Comparison of ENCODE assay signal across 8 cellular contexts in the genomic region with DNA sequence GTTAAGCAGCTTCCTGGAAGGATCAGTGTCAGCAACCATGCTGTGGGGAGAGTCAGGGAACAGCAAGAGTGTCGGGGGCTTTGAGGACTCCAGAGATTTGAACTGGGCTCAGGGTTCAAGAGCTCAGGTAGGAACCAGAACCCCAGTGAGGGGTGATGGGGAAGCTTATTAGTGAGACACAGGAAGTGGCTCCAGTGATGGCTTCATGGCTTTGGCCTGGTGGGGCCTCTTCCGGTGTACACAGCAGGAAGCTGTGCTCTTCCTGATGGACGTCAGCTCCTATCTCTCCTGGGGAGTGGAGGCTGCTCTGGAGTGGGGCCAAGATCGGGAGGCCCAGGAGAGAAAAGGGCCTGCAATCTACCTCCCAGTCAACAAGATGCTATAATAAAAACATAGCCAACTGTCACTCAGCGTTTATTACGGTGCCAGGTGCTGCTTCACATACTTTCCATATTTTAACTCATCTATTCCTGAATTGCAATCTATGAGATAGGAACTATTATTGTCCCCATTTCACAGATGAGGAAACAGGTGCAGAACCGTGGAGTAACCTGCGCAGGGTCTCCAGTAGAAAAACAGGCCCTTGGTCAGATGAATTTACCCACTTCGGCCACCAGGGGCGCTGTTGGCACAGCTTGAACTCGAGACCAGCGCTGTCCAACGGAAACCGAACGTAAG.
DNase-seq lines count a peak whose midpoint lies in the region; ATAC-seq and TF ChIP-seq lines count a peak whose summit lies in the region.

No MANE protein-coding gene starts in this region.

- no peaks in the 10 kb centered on the region for H3K27me3 ChIP-seq in endodermal cell (ENCODE audit: control insufficient read depth, insufficient read depth, low read length, poor library complexity, severe bottlenecking)

- peaks cover 5% of the 10 kb centered on the region for H3K4me1 Mint-ChIP-seq in activated CD4-positive, alpha-beta memory T cell treated with anti-CD3 and anti-CD28 coated beads, Interleukin-2, amount 10 ng/mL, durations not matched to agents 7 days and 5 days
- H3K4me1 Mint-ChIP-seq in endodermal cell = peaks cover 24% of the 10 kb centered on the region

- H3K4me1 ChIP-seq in endodermal cell (ENCODE audit: control insufficient read depth, insufficient read depth, low read length) = no peaks in the 10 kb centered on the region
- peaks cover 15% of the 10 kb centered on the region for H3K4me1 ChIP-seq in mucosa of descending colon (ENCODE audit: low read depth)

- no peak overlapping the region for H3K27ac ChIP-seq in endodermal cell (ENCODE audit: low read depth, low read length)

- in situ Hi-C loops in ACHN (cut with HindIII; ENCODE audit: low pct_ligation_motif_present, low pct_unique_long_range_greater_than_20kb, low sequenced_read_pairs) = loop anchor here (25.0 kb wide), 1 partner anchor 251 kb away; no protein-coding TSS in a partner anchor

- no peaks in the 10 kb centered on the region for H3K9me3 Mint-ChIP-seq in activated CD4-positive, alpha-beta memory T cell treated with anti-CD3 and anti-CD28 coated beads, Interleukin-2, amount 10 ng/mL, durations not matched to agents 7 days and 5 days
- no peaks in the 10 kb centered on the region for H3K9me3 Mint-ChIP-seq in endodermal cell

- H3K4me3 ChIP-seq in endodermal cell (ENCODE audit: low read length) (no peak overlapping the region), mucosa of descending colon (no peak overlapping the region)

- H3K9me3 ChIP-seq in endodermal cell (ENCODE audit: control insufficient read depth, low read length) (no peaks in the 10 kb centered on the region), mucosa of descending colon (no peaks in the 10 kb centered on the region)

- H3K36me3 Mint-ChIP-seq in activated CD4-positive, alpha-beta memory T cell treated with anti-CD3 and anti-CD28 coated beads, Interleukin-2, amount 10 ng/mL, durations not matched to agents 7 days and 5 days (ENCODE audit: low read depth) = no peaks in the 10 kb centered on the region
- H3K36me3 Mint-ChIP-seq in endodermal cell (ENCODE audit: low read depth) = no peaks in the 10 kb centered on the region

- TF ChIP-seq CTCF in GM12873 (IDR thresholded peaks at IDR 0.05; ENCODE audit: insufficient read depth, low read depth, low read length, missing control alignments) = peak; percentile 82
- peak; percentile 96 for TF ChIP-seq CTCF in endodermal cell (conservative IDR thresholded peaks at IDR 0.05)
- peak; percentile 91 for TF ChIP-seq CTCF in mucosa of descending colon (IDR thresholded peaks at IDR 0.05)

- peak; percentile 65 for ATAC-seq in mucosa of descending colon
- no peak for ATAC-seq in HG03135 (IDR thresholded peaks at IDR 0.05; ENCODE audit: unreplicated experiment)

- H3K36me3 ChIP-seq in endodermal cell (ENCODE audit: control insufficient read depth, insufficient read depth, low read length) (no peaks in the 10 kb centered on the region), mucosa of descending colon (ENCODE audit: low read depth) (no peaks in the 10 kb centered on the region)

- no peak overlapping the region for H3K27ac Mint-ChIP-seq in activated CD4-positive, alpha-beta memory T cell treated with anti-CD3 and anti-CD28 coated beads, Interleukin-2, amount 10 ng/mL, durations not matched to agents 7 days and 5 days
- no peak overlapping the region for H3K27ac Mint-ChIP-seq in endodermal cell

- intact Hi-C loops in mucosa of descending colon (cut with DNase I, micrococcal nuclease) = loop anchor here in 1 of 2 donors (10.0 kb wide), 1 partner anchor 962 kb away; no protein-coding TSS in a partner anchor

- H3K4me3 Mint-ChIP-seq in activated CD4-positive, alpha-beta memory T cell treated with anti-CD3 and anti-CD28 coated beads, Interleukin-2, amount 10 ng/mL, durations not matched to agents 7 days and 5 days = no peak overlapping the region
- H3K4me3 Mint-ChIP-seq in endodermal cell = no peak overlapping the region

- H3K9ac ChIP-seq in endodermal cell (ENCODE audit: extremely low read depth, low read length, poor library complexity, severe bottlenecking) = no peak overlapping the region

- peaks cover 3% of the 10 kb centered on the region for H3K27me3 Mint-ChIP-seq in activated CD4-positive, alpha-beta memory T cell treated with anti-CD3 and anti-CD28 coated beads, Interleukin-2, amount 10 ng/mL, durations not matched to agents 7 days and 5 days
- H3K27me3 Mint-ChIP-seq in endodermal cell (ENCODE audit: insufficient read depth) = peaks cover 2% of the 10 kb centered on the region

- POLR2A ChIA-PET in activated CD4-positive, alpha-beta memory T cell treated with anti-CD3 and anti-CD28 coated beads, Interleukin-2, amount 10 ng/mL, durations not matched to agents 7 days and 5 days (lab: Charles Lee) = interaction anchor here (1.2 kb wide), 1 partner anchor 25 kb away, joined by 3 read pairs; no protein-coding TSS in a partner anchor

- WGBS in endodermal cell (ENCODE audit: insufficient coverage in 1 of 2, insufficient read length in 1 of 2), 2 experiments = 35 to 52% methylated on average over 5 to 15 of the region's 15 CpGs

- DNase-seq in ACHN (peak; percentile 59), NCI-H2171 treated with DMSO at 0.1 percent for 48 hours (lab: John Stamatoyannopoulos, UW) (peak; percentile 96), endodermal cell (peak; percentile 89), mucosa of descending colon (peak; percentile 75 to 81 (median 76))
- peak; percentile 64 for DNase-seq in activated CD4-positive, alpha-beta memory T cell treated with anti-CD3 and anti-CD28 coated beads, Interleukin-2, amount 10 ng/mL, durations not matched to agents 7 days and 5 days
- DNase-seq in stimulated activated naive CD4-positive, alpha-beta T cell treated with Interleukin-2 at 50 U/mL for 16 hours (lab: John Stamatoyannopoulos, UW) = peak; percentile 39

- CTCF ChIA-PET in activated CD4-positive, alpha-beta memory T cell treated with anti-CD3 and anti-CD28 coated beads, Interleukin-2, amount 10 ng/mL, durations not matched to agents 7 days and 5 days (lab: Charles Lee) = interaction anchor here (0.6 to 3.5 kb wide), 10 partner anchors 10 to 339 kb away, joined by 3 to 34 read pairs (median 4); a partner anchor contains a TSS

Comparison
In these comparisons a context has a peak if more than half of its experiments do, and no peak if none do; other contexts are left out.
1. DNase-seq: peak in every context shown above with its lines; median percentile 96 in NCI-H2171 treated with DMSO at 0.1 percent for 48 hours; 89 in endodermal cell; 76 in mucosa of descending colon; 64 in activated CD4-positive, alpha-beta memory T cell treated with anti-CD3 and anti-CD28 coated beads, Interleukin-2, amount 10 ng/mL, durations not matched to agents 7 days and 5 days; 59 in ACHN; 39 in stimulated activated naive CD4-positive, alpha-beta T cell treated with Interleukin-2 at 50 U/mL for 16 hours.